1 cellular context compared by ENCODE assay signal in genomic region chr6:43668151-43669028, GRCh38.
TF ChIP-seq lines count a peak whose summit lies in the region.

No MANE protein-coding gene starts in this region.

TF ChIP-seq in HepG2, 621 proteins besides CTCF, POLR2A, EP300 and RAD21 (continued from another document and continues in another):
- TF ChIP-seq SRSF4 (IDR thresholded peaks at IDR 0.05; ENCODE audit: low read depth, low read length, poor library complexity, severe bottlenecking) = no peak
- TF ChIP-seq AGO1 (IDR thresholded peaks at IDR 0.05; ENCODE audit: low read depth, low read length, poor library complexity, severe bottlenecking) = peak; percentile 96
- no peak for TF ChIP-seq SETDB1 (CRISPR knock-in tag; IDR thresholded peaks at IDR 0.05; ENCODE audit: borderline replicate concordance)
- no peak for TF ChIP-seq ATM (IDR thresholded peaks at IDR 0.05; ENCODE audit: borderline replicate concordance)
- 0 out of 2 replicates have a peak, but pooled peaks have one; percentile 63 for TF ChIP-seq IRF1 (CRISPR knock-in tag; IDR thresholded peaks at IDR 0.05; ENCODE audit: low read depth)
- TF ChIP-seq SAFB2 (CRISPR knock-in tag; IDR thresholded peaks at IDR 0.05; ENCODE audit: borderline replicate concordance, low read depth) = peak; percentile 92; the same call in 1 of the 2 replicates
- peak; percentile 52; the same call in 1 of the 2 replicates for TF ChIP-seq ZNF274 (CRISPR knock-in tag; IDR thresholded peaks at IDR 0.05)
- no peak for TF ChIP-seq U2AF1 (optimal IDR thresholded peaks at IDR 0.05; ENCODE audit: low read depth, low read length)
- no peak for TF ChIP-seq TBP (CRISPR knock-in tag; IDR thresholded peaks at IDR 0.05)
- TF ChIP-seq RXRB (CRISPR knock-in tag; IDR thresholded peaks at IDR 0.05; ENCODE audit: borderline replicate concordance) = peak; percentile 75
- peak; percentile 77 for TF ChIP-seq PAXIP1 (CRISPR knock-in tag; conservative IDR thresholded peaks at IDR 0.05)
- peak; percentile 36; the same call in 1 of the 2 replicates for TF ChIP-seq NR2C2 (CRISPR knock-in tag; IDR thresholded peaks at IDR 0.05; ENCODE audit: borderline replicate concordance)
- no peak for TF ChIP-seq TEF (CRISPR knock-in tag; IDR thresholded peaks at IDR 0.05)
- no peak for TF ChIP-seq ZNF547 (CRISPR knock-in tag; IDR thresholded peaks at IDR 0.05)
- peak; percentile 67; the same call in 1 of the 2 replicates for TF ChIP-seq ZNF280D (CRISPR knock-in tag; IDR thresholded peaks at IDR 0.05)
- peak; percentile 42; the same call in 1 of the 2 replicates for TF ChIP-seq ZMYM4 (CRISPR knock-in tag; IDR thresholded peaks at IDR 0.05)
- no peak; the same call in 1 of the 2 replicates for TF ChIP-seq ZNF318 (CRISPR knock-in tag; IDR thresholded peaks at IDR 0.05)
- peak; percentile 5; the same call in 1 of the 2 replicates for TF ChIP-seq ZBTB49 (CRISPR knock-in tag; IDR thresholded peaks at IDR 0.05; ENCODE audit: borderline replicate concordance)
- peak; percentile 71; the same call in 1 of the 2 replicates for TF ChIP-seq DMTF1 (CRISPR knock-in tag; IDR thresholded peaks at IDR 0.05)
- no peak for TF ChIP-seq ZBTB42 (CRISPR knock-in tag; IDR thresholded peaks at IDR 0.05)
- peak; percentile 94 for TF ChIP-seq XRCC5 (optimal IDR thresholded peaks at IDR 0.05; ENCODE audit: low read length)
- TF ChIP-seq KAT8 (CRISPR knock-in tag; IDR thresholded peaks at IDR 0.05) = no peak
- no peak for TF ChIP-seq CREB1 (IDR thresholded peaks at IDR 0.05)
- TF ChIP-seq CREB1 (CRISPR knock-in tag; IDR thresholded peaks at IDR 0.05) = no peak
- TF ChIP-seq ZNF512B (CRISPR knock-in tag; IDR thresholded peaks at IDR 0.05; ENCODE audit: borderline replicate concordance) = 0 out of 2 replicates have a peak, but pooled peaks have one; percentile 83
- TF ChIP-seq EEA1 (CRISPR knock-in tag; IDR thresholded peaks at IDR 0.05; ENCODE audit: borderline replicate concordance) = peak; percentile 71; the same call in 1 of the 2 replicates
